ENCODE assay signal across 1 cellular context in the genomic region with DNA sequence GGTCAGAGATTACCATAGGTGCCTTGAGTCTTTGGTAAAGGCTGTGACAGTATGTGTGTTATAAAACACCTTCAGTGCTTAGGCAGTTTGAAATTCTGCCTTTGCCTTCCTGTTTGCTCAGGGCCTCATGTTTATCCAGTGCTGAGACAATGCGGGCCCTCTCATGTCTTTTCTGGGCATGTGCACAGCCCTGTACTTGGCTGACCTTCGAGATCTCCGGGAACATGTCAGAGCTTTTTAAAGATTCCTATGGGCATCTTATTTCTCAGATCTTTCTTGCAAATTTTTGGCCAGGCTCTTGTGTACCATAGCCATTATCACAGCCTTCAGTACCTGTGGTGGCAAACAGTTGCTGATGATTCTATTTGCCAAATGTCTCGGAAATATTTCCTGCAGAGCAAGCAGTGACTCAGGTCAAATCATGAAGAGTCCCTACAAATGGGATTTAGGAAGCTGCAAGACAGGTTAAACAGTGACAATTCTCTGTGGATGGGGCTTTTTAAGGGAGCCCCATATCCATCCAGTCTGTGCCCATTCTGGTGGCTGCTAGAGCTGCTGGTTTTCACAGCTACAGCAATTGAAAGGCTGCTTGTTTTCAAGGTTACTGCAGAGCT.
TF ChIP-seq lines count a peak whose summit lies in the region.

No MANE protein-coding gene starts in this region.

TF ChIP-seq in HepG2, 621 proteins besides CTCF, POLR2A, EP300 and RAD21 (continued from another document and continues in another):
- TF ChIP-seq ZNF350 (CRISPR knock-in tag; IDR thresholded peaks at IDR 0.05; ENCODE audit: borderline replicate concordance, low read depth) (peak; percentile 44; the same call in 1 of the 2 replicates), SNAI1 (CRISPR knock-in tag; IDR thresholded peaks at IDR 0.05; ENCODE audit: borderline replicate concordance) (no peak), ZNF558 (CRISPR knock-in tag; IDR thresholded peaks at IDR 0.05; ENCODE audit: borderline replicate concordance) (no peak), BCLAF1 (IDR thresholded peaks at IDR 0.05) (no peak), ZFP41 (CRISPR knock-in tag; IDR thresholded peaks at IDR 0.05; ENCODE audit: borderline replicate concordance) (no peak), SIN3A (IDR thresholded peaks at IDR 0.05; ENCODE audit: borderline replicate concordance, low read depth, low read length) (no peak), SUZ12 (IDR thresholded peaks at IDR 0.05; ENCODE audit: low read depth, low read length) (no peak), SIX4 (CRISPR knock-in tag; IDR thresholded peaks at IDR 0.05) (peak; percentile 81), ZBTB42 (CRISPR knock-in tag; IDR thresholded peaks at IDR 0.05) (no peak), ZSCAN29 (CRISPR knock-in tag; conservative IDR thresholded peaks at IDR 0.05) (no peak), ZBTB37 (CRISPR knock-in tag; IDR thresholded peaks at IDR 0.05) (peak; percentile 67; the same call in 1 of the 2 replicates), NFKBIZ (CRISPR knock-in tag; IDR thresholded peaks at IDR 0.05) (no peak), JARID2 (CRISPR knock-in tag; IDR thresholded peaks at IDR 0.05; ENCODE audit: insufficient replicate concordance) (no peak), AKAP8 (CRISPR knock-in tag; IDR thresholded peaks at IDR 0.05) (no peak), FOXC1 (CRISPR knock-in tag; IDR thresholded peaks at IDR 0.05; ENCODE audit: borderline replicate concordance) (no peak), ZNF441 (CRISPR knock-in tag; IDR thresholded peaks at IDR 0.05; ENCODE audit: borderline replicate concordance) (no peak), SP5 (CRISPR knock-in tag; IDR thresholded peaks at IDR 0.05; ENCODE audit: borderline replicate concordance, low read depth) (0 out of 2 replicates have a peak, but pooled peaks have one; percentile 22), U2AF1 (optimal IDR thresholded peaks at IDR 0.05; ENCODE audit: low read depth, low read length) (no peak), ZNF577 (CRISPR knock-in tag; IDR thresholded peaks at IDR 0.05; ENCODE audit: borderline replicate concordance, low read depth) (no peak), KMT2A (CRISPR knock-in tag; IDR thresholded peaks at IDR 0.05) (peak; percentile 41; the same call in 1 of the 2 replicates), ZNF235 (CRISPR knock-in tag; IDR thresholded peaks at IDR 0.05; ENCODE audit: borderline replicate concordance) (no peak), KDM6A (CRISPR knock-in tag; IDR thresholded peaks at IDR 0.05; ENCODE audit: low read depth) (peak; percentile 69; the same call in 1 of the 2 replicates), ZBTB39 (CRISPR knock-in tag; IDR thresholded peaks at IDR 0.05) (no peak), YEATS2 (CRISPR knock-in tag; IDR thresholded peaks at IDR 0.05; ENCODE audit: borderline replicate concordance) (no peak; the same call in 1 of the 2 replicates), SMARCE1 (IDR thresholded peaks at IDR 0.05; ENCODE audit: borderline replicate concordance) (no peak), ZNF672 (CRISPR knock-in tag; IDR thresholded peaks at IDR 0.05) (no peak), ZNF562 (CRISPR knock-in tag; IDR thresholded peaks at IDR 0.05; ENCODE audit: borderline replicate concordance) (no peak), ZFP91 (CRISPR knock-in tag; IDR thresholded peaks at IDR 0.05; ENCODE audit: borderline replicate concordance) (no peak), ZNF781 (CRISPR knock-in tag; IDR thresholded peaks at IDR 0.05; ENCODE audit: borderline replicate concordance, not compliant biosample characterization) (no peak), ZNF878 (CRISPR knock-in tag; IDR thresholded peaks at IDR 0.05) (no peak), ZBTB7A (CRISPR knock-in tag; IDR thresholded peaks at IDR 0.05) (no peak), ZNF589 (CRISPR knock-in tag; conservative IDR thresholded peaks at IDR 0.05) (no peak), SRY (CRISPR knock-in tag; IDR thresholded peaks at IDR 0.05) (no peak), FIP1L1 (IDR thresholded peaks at IDR 0.05; ENCODE audit: borderline replicate concordance, insufficient read depth, low read depth, low read length) (no peak), ZNF766 (CRISPR knock-in tag; IDR thresholded peaks at IDR 0.05; ENCODE audit: borderline replicate concordance) (no peak), TRIM22 (IDR thresholded peaks at IDR 0.05) (no peak), ELF3 (CRISPR knock-in tag; IDR thresholded peaks at IDR 0.05) (peak; percentile 78)
- TF ChIP-seq, protein P1, sequence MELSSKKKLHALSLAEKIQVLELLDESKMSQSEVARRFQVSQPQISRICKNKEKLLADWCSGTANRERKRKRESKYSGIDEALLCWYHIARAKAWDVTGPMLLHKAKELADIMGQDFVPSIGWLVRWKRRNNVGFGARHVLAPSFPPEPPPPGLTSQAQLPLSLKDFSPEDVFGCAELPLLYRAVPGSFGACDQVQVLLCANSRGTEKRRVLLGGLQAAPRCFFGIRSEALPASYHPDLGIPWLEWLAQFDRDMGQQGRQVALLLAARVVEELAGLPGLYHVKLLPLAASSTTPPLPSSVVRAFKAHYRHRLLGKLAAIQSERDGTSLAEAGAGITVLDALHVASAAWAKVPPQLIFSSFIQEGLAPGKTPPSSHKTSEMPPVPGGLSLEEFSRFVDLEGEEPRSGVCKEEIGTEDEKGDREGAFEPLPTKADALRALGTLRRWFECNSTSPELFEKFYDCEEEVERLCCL (CRISPR knock-in tag; IDR thresholded peaks at IDR 0.05; ENCODE audit: borderline replicate concordance) = no peak
- TF ChIP-seq, protein P2, sequence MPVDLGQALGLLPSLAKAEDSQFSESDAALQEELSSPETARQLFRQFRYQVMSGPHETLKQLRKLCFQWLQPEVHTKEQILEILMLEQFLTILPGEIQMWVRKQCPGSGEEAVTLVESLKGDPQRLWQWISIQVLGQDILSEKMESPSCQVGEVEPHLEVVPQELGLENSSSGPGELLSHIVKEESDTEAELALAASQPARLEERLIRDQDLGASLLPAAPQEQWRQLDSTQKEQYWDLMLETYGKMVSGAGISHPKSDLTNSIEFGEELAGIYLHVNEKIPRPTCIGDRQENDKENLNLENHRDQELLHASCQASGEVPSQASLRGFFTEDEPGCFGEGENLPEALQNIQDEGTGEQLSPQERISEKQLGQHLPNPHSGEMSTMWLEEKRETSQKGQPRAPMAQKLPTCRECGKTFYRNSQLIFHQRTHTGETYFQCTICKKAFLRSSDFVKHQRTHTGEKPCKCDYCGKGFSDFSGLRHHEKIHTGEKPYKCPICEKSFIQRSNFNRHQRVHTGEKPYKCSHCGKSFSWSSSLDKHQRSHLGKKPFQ (CRISPR knock-in tag; IDR thresholded peaks at IDR 0.05; ENCODE audit: insufficient replicate concordance) = no peak
- TF ChIP-seq, protein P3, sequence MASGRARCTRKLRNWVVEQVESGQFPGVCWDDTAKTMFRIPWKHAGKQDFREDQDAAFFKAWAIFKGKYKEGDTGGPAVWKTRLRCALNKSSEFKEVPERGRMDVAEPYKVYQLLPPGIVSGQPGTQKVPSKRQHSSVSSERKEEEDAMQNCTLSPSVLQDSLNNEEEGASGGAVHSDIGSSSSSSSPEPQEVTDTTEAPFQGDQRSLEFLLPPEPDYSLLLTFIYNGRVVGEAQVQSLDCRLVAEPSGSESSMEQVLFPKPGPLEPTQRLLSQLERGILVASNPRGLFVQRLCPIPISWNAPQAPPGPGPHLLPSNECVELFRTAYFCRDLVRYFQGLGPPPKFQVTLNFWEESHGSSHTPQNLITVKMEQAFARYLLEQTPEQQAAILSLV (CRISPR knock-in tag; IDR thresholded peaks at IDR 0.05; ENCODE audit: borderline replicate concordance) = no peak
- TF ChIP-seq, protein P4, sequence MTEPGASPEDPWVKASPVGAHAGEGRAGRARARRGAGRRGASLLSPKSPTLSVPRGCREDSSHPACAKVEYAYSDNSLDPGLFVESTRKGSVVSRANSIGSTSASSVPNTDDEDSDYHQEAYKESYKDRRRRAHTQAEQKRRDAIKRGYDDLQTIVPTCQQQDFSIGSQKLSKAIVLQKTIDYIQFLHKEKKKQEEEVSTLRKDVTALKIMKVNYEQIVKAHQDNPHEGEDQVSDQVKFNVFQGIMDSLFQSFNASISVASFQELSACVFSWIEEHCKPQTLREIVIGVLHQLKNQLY (CRISPR knock-in tag; IDR thresholded peaks at IDR 0.05) = peak; percentile 75; the same call in 1 of the 2 replicates
- TF ChIP-seq, protein P5, sequence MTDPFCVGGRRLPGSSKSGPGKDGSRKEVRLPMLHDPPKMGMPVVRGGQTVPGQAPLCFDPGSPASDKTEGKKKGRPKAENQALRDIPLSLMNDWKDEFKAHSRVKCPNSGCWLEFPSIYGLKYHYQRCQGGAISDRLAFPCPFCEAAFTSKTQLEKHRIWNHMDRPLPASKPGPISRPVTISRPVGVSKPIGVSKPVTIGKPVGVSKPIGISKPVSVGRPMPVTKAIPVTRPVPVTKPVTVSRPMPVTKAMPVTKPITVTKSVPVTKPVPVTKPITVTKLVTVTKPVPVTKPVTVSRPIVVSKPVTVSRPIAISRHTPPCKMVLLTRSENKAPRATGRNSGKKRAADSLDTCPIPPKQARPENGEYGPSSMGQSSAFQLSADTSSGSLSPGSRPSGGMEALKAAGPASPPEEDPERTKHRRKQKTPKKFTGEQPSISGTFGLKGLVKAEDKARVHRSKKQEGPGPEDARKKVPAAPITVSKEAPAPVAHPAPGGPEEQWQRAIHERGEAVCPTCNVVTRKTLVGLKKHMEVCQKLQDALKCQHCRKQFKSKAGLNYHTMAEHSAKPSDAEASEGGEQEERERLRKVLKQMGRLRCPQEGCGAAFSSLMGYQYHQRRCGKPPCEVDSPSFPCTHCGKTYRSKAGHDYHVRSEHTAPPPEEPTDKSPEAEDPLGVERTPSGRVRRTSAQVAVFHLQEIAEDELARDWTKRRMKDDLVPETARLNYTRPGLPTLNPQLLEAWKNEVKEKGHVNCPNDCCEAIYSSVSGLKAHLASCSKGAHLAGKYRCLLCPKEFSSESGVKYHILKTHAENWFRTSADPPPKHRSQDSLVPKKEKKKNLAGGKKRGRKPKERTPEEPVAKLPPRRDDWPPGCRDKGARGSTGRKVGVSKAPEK (CRISPR knock-in tag; IDR thresholded peaks at IDR 0.05; ENCODE audit: borderline replicate concordance) = 0 out of 2 replicates have a peak, but pooled peaks have one; percentile 45
